In genomic region chr10:89346264-89346971, GRCh38 we compare ENCODE assay signal across 11 cellular contexts. TPM values are rescaled to one million over a fixed set of nuclear protein-coding genes. Genes with fewer than 3 reads are reported as not detected.
DNase-seq lines count a peak whose midpoint lies in the region; ATAC-seq and TF ChIP-seq lines count a peak whose summit lies in the region.
"Had no signal": no experiment of that assay in that cellular context is flagged by ENCODE, and none has a peak within 500 bp of the region (broad histone marks: within the 10 kb centered on the region; RNA-seq: fewer than 3 reads in every experiment).

No MANE protein-coding gene starts in this region.

- BruUV-seq in Caco-2 (replicated peaks; lab: Mats Ljungman, UMichigan), result no TSS peak

- no peaks in the 10 kb centered on the region for H3K27me3 ChIP-seq in Caco-2 (replicated peaks; ENCODE audit: control insufficient read depth, insufficient read depth, low read length)
- no peaks in the 10 kb centered on the region for H3K27me3 ChIP-seq in esophagus squamous epithelium

- no peaks in the 10 kb centered on the region for H3K27me3 Mint-ChIP-seq in Caco-2 (ENCODE audit: insufficient read depth, unreplicated experiment)
- peaks cover 36% of the 10 kb centered on the region for H3K27me3 Mint-ChIP-seq in activated T-cell treated with anti-CD3 and anti-CD28 coated beads, Interleukin-2, amount 50 U/mL, for 24 hours

- peaks cover 49% of the 10 kb centered on the region for H3K4me1 ChIP-seq in Caco-2
- H3K4me1 ChIP-seq in esophagus squamous epithelium, result peaks cover 5 to 45% (median 31%) of the 10 kb centered on the region in 3 donors

- peak overlapping the region; percentile 84 for H3K27ac Mint-ChIP-seq in Caco-2 (ENCODE audit: unreplicated experiment)
- H3K27ac Mint-ChIP-seq in activated T-cell treated with anti-CD3 and anti-CD28 coated beads, Interleukin-2, amount 50 U/mL, for 24 hours, result no peak overlapping the region
- H3K27ac Mint-ChIP-seq: immature natural killer cell had no signal

- no peaks in the 10 kb centered on the region for H3K36me3 ChIP-seq in Caco-2 (ENCODE audit: control insufficient read depth, insufficient read depth, low read length)
- H3K36me3 ChIP-seq in esophagus squamous epithelium, result no peaks in the 10 kb centered on the region

- H3K4me3 ChIP-seq in Caco-2 (ENCODE audit: low read depth, low read length) (no peak overlapping the region), esophagus squamous epithelium (no peak overlapping the region)

- CTCF ChIA-PET in Caco-2 (lab: Charles Lee), result interaction anchor here (1.4 kb wide), 1 partner anchor 43 kb away, joined by 8 read pairs; no protein-coding TSS in a partner anchor

- DNase-seq in Caco-2, result peak in 1 of 2 experiments; percentile 19
- peak; percentile 79 for DNase-seq in NCI-H226
- DNase-seq in esophagus squamous epithelium (lab: John Stamatoyannopoulos, UW), result no peak
- DNase-seq in myocyte (ENCODE audit: low read depth), result peak; percentile 24
- no peak for DNase-seq in activated T-cell treated with anti-CD3 and anti-CD28 coated beads, Interleukin-2, amount 50 U/mL, for 24 hours
- DNase-seq in activated naive CD4-positive, alpha-beta T cell treated with Interleukin-2 at 50 U/mL for 16 hours, result no peak
- DNase-seq: immature natural killer cell, NCI-H1436 treated with DMSO at 0.1 percent for 48 hours had no signal

- POLR2A ChIA-PET in Caco-2 (lab: Charles Lee), result no interaction called here

- WGBS in esophagus squamous epithelium, 2 donors, result 48 to 54% methylated on average over 3 of the region's 3 CpGs

- ATAC-seq in GM18858 (IDR thresholded peaks at IDR 0.05; ENCODE audit: unreplicated experiment) (no peak), GM21825 (IDR thresholded peaks at IDR 0.05; ENCODE audit: unreplicated experiment) (no peak)

- TF ChIP-seq CTCF in Caco-2 (IDR thresholded peaks at IDR 0.05; ENCODE audit: insufficient read depth in 1 of 2, low read depth in 1 of 2, low read length in 1 of 2, severe bottlenecking in 1 of 2, unreplicated experiment in 1 of 2) (no peak), esophagus squamous epithelium (IDR thresholded peaks at IDR 0.05) (no peak)

- no peak for TF ChIP-seq POLR2A in esophagus squamous epithelium (IDR thresholded peaks at IDR 0.05)

- H3K9me3 ChIP-seq in Caco-2 (no peaks in the 10 kb centered on the region), esophagus squamous epithelium (no peaks in the 10 kb centered on the region)

- intact Hi-C loops in Caco-2 (cut with micrococcal nuclease; ENCODE audit: unreplicated experiment) (no loop called here), esophagus squamous epithelium (cut with DNase I) (no loop called here)

- peaks cover 49% of the 10 kb centered on the region for H3K4me1 Mint-ChIP-seq in Caco-2 (ENCODE audit: low read depth, unreplicated experiment)
- peaks cover 21% of the 10 kb centered on the region for H3K4me1 Mint-ChIP-seq in activated T-cell treated with anti-CD3 and anti-CD28 coated beads, Interleukin-2, amount 50 U/mL, for 24 hours (ENCODE audit: low read depth)
- H3K4me1 Mint-ChIP-seq: immature natural killer cell had no signal

- peak overlapping the region in 3 of 4 donors; percentile 51 to 73 (median 54) for H3K27ac ChIP-seq in esophagus squamous epithelium

- H3K9me3 Mint-ChIP-seq in Caco-2 (ENCODE audit: unreplicated experiment), result no peaks in the 10 kb centered on the region
- H3K9me3 Mint-ChIP-seq in activated T-cell treated with anti-CD3 and anti-CD28 coated beads, Interleukin-2, amount 50 U/mL, for 24 hours, result no peaks in the 10 kb centered on the region
- H3K9me3 Mint-ChIP-seq: immature natural killer cell had no signal

- no peak overlapping the region for H3K4me3 Mint-ChIP-seq in Caco-2 (ENCODE audit: unreplicated experiment)
- H3K4me3 Mint-ChIP-seq in activated T-cell treated with anti-CD3 and anti-CD28 coated beads, Interleukin-2, amount 50 U/mL, for 24 hours, result no peak overlapping the region
- H3K4me3 Mint-ChIP-seq: immature natural killer cell had no signal

- H3K36me3 Mint-ChIP-seq in Caco-2 (ENCODE audit: insufficient read depth, unreplicated experiment), result no peaks in the 10 kb centered on the region
- no peaks in the 10 kb centered on the region for H3K36me3 Mint-ChIP-seq in activated T-cell treated with anti-CD3 and anti-CD28 coated beads, Interleukin-2, amount 50 U/mL, for 24 hours (ENCODE audit: low read depth)

RNA-seq across cellular contexts. Expression of gene IFIT3, which starts 18.6 kb away (rescaled TPM):
- total RNA-seq in Caco-2 (2022) (1.5 and 1.8 TPM in 2 replicates), esophagus squamous epithelium (10 to 100 TPM in 1 of 4 donors, 1 to 10 TPM in 3; 1.0 to 14.6 (median 4.2) TPM), myocyte (12.3 and 21.8 TPM in 2 replicates)
- polyA plus RNA-seq in myocyte (2012), result 5.3 TPM

RNA-seq across cellular contexts. Expression of gene IFIT1B, which starts 31.4 kb away (rescaled TPM):
- total RNA-seq in Caco-2 (2022), result not detected in 2 replicates
- not detected for total RNA-seq in esophagus squamous epithelium
- total RNA-seq in myocyte, result not detected in 2 replicates
- polyA plus RNA-seq in myocyte (2012), result not detected
- total RNA-seq: pulmonary artery endothelial cell had no signal

RNA-seq across cellular contexts. Expression of gene IFIT2, which starts 44.6 kb away (rescaled TPM):
- 0.43 and 0.56 TPM in 2 replicates for total RNA-seq in Caco-2 (2022)
- 1 to 10 TPM in 2 of 4 donors, under 1 TPM in 2; 0.26 to 3.0 (median 1.5) TPM for total RNA-seq in esophagus squamous epithelium
- 4.5 and 7.1 TPM in 2 replicates for total RNA-seq in myocyte
- polyA plus RNA-seq in myocyte (2012), result 3.0 TPM

RNA-seq across cellular contexts. Expression of gene IFIT1, which starts 46.0 kb away (rescaled TPM):
- total RNA-seq in Caco-2 (2022), result 4.3 and 5.4 TPM in 2 replicates
- 10 to 100 TPM in 1 of 4 donors, 1 to 10 TPM in 2, under 1 TPM in 1; 0.61 to 12.3 (median 2.6) TPM for total RNA-seq in esophagus squamous epithelium
- total RNA-seq in myocyte, result 22.7 and 49.0 TPM in 2 replicates
- 5.6 TPM for polyA plus RNA-seq in myocyte (2012)

Comparison
In these comparisons a context has a peak if more than half of its experiments do, and no peak if none do; other contexts are left out.
1. DNase-seq: peak in NCI-H226 (single experiment) and myocyte (single experiment); none in esophagus squamous epithelium (single experiment), activated T-cell treated with anti-CD3 and anti-CD28 coated beads, Interleukin-2, amount 50 U/mL, for 24 hours (single experiment) and activated naive CD4-positive, alpha-beta T cell treated with Interleukin-2 at 50 U/mL for 16 hours (single experiment).